Comparison of ENCODE assay signal across 23 cellular contexts in the genomic region with DNA sequence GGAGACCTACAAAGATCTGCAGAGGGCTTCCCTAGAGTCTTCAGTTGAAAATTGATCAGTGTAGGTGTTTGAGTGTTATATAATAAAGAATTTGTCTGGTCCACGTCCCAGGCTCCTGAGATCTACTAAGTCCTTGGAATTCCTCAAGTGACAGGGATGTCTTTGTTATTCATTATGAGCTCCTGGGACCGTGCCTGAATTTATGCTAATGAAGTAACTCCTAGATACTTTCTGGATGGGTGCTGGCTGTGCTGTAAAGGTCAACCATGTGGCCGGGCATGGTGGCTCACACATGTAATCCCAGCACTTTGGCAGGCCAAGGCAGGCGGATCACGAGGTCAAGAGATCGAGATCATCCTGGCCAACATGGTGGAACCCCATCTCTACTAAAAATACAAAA. TPM values are rescaled to one million over a fixed set of nuclear protein-coding genes. Genes with fewer than 3 reads are reported as not detected.
DNase-seq lines count a peak whose midpoint lies in the region; ATAC-seq, FAIRE-seq and TF ChIP-seq lines count a peak whose summit lies in the region.
"Had no signal": no experiment of that assay in that cellular context is flagged by ENCODE, and none has a peak within 500 bp of the region (broad histone marks: within the 10 kb centered on the region; RNA-seq: fewer than 3 reads in every experiment).

No MANE protein-coding gene starts in this region.

- TF ChIP-seq CTCF in GM23338 (conservative IDR thresholded peaks at IDR 0.05; ENCODE audit: low read depth in 2 of 2) = no peak
- TF ChIP-seq CTCF in endodermal cell (conservative IDR thresholded peaks at IDR 0.05) = no peak
- TF ChIP-seq CTCF in neural progenitor cell (IDR thresholded peaks at IDR 0.05) = no peak

- H3F3A ChIP-seq in GM23338 (replicated peaks; ENCODE audit: low read depth) (no peaks in the 10 kb centered on the region), neural progenitor cell (ENCODE audit: low read depth) (no peaks in the 10 kb centered on the region)

- H3K27me3 Mint-ChIP-seq in GM23338 (ENCODE audit: insufficient read depth, low read depth, poor library complexity) (peaks cover 5% of the 10 kb centered on the region), endodermal cell (ENCODE audit: insufficient read depth) (no peaks in the 10 kb centered on the region), neural progenitor cell (ENCODE audit: insufficient read depth, low read depth) (no peaks in the 10 kb centered on the region)
- no peaks in the 10 kb centered on the region for H3K27me3 Mint-ChIP-seq in activated CD4-positive, alpha-beta memory T cell treated with anti-CD3 and anti-CD28 coated beads, Interleukin-2, amount 10 ng/mL, durations not matched to agents 7 days and 5 days
- H3K27me3 Mint-ChIP-seq: IgD-negative memory B cell had no signal

- H3K4me3 ChIP-seq in GM23338 (no peak overlapping the region), NT2/D1 (ENCODE audit: insufficient read length, low read depth) (no peak overlapping the region), endodermal cell (ENCODE audit: low read length) (no peak overlapping the region), neural progenitor cell (no peak overlapping the region)

- WGBS in endodermal cell (ENCODE audit: insufficient coverage in 1 of 2, insufficient read length in 1 of 2), 2 experiments = 61 to 75% methylated on average over 5 to 6 of the region's 6 CpGs

- CTCF ChIA-PET in activated CD4-positive, alpha-beta memory T cell treated with anti-CD3 and anti-CD28 coated beads, Interleukin-2, amount 10 ng/mL, durations not matched to agents 7 days and 5 days (lab: Charles Lee) = no interaction called here

- H2AFZ ChIP-seq in GM23338 = no peak overlapping the region
- H2AFZ ChIP-seq in neural progenitor cell (replicated peaks) = no peak overlapping the region

- H3K4me1 ChIP-seq in GM23338 (ENCODE audit: insufficient read depth) (peaks cover 5% of the 10 kb centered on the region; the same call in 1 of the 2 replicates), NT2/D1 (ENCODE audit: insufficient read depth, insufficient read length) (peaks cover 3% of the 10 kb centered on the region), endodermal cell (ENCODE audit: control insufficient read depth, insufficient read depth, low read length) (no peaks in the 10 kb centered on the region), neural progenitor cell (no peaks in the 10 kb centered on the region)

- no peak for FAIRE-seq in GM19239 (lab: Jason Lieb, UNC)
- FAIRE-seq: A204.1, D721Med, HTR-8/SVneo had no signal

- H3K27me3 ChIP-seq in GM23338 (ENCODE audit: insufficient read depth) = no peaks in the 10 kb centered on the region
- H3K27me3 ChIP-seq in NT2/D1 (ENCODE audit: insufficient read depth, insufficient read length) = no peaks in the 10 kb centered on the region
- no peaks in the 10 kb centered on the region for H3K27me3 ChIP-seq in endodermal cell (ENCODE audit: control insufficient read depth, insufficient read depth, low read length, poor library complexity, severe bottlenecking)
- no peaks in the 10 kb centered on the region for H3K27me3 ChIP-seq in neural progenitor cell

- POLR2A ChIA-PET in activated CD4-positive, alpha-beta memory T cell treated with anti-CD3 and anti-CD28 coated beads, Interleukin-2, amount 10 ng/mL, durations not matched to agents 7 days and 5 days (lab: Charles Lee) = no interaction called here

- H3K36me3 ChIP-seq in GM23338 (ENCODE audit: insufficient read depth) = peaks cover 46% of the 10 kb centered on the region
- H3K36me3 ChIP-seq in NT2/D1 (ENCODE audit: insufficient read depth, insufficient read length, low read length) = peaks cover 87% of the 10 kb centered on the region
- H3K36me3 ChIP-seq in endodermal cell (ENCODE audit: control insufficient read depth, insufficient read depth, low read length) = peaks cover 89% of the 10 kb centered on the region
- H3K36me3 ChIP-seq in neural progenitor cell = peaks cover 41% of the 10 kb centered on the region

- H3K4me2 ChIP-seq in GM23338 = peak overlapping the region; percentile 1; the same call in 1 of the 2 replicates
- H3K4me2 ChIP-seq in neural progenitor cell = no peak overlapping the region

- H3K27ac ChIP-seq in GM23338 (ENCODE audit: low read depth) (0 out of 2 replicates have a peak overlapping the region, but pooled peaks have one; percentile 27), endodermal cell (ENCODE audit: low read depth, low read length) (no peak overlapping the region), neural progenitor cell (no peak overlapping the region)
- H3K27ac ChIP-seq: C4-2B had no signal

- no peaks in the 10 kb centered on the region for H4K20me1 ChIP-seq in GM23338 (replicated peaks; ENCODE audit: insufficient read depth)
- no peaks in the 10 kb centered on the region for H4K20me1 ChIP-seq in neural progenitor cell (ENCODE audit: low read depth)

- H3K9me2 ChIP-seq in GM23338 (ENCODE audit: insufficient read depth) = no peaks in the 10 kb centered on the region

- DNase-seq in GM23338 (ENCODE audit: low spot score) (peak; percentile 69), NT2/D1 (ENCODE audit: low read depth, low spot score) (peak; percentile 1), endodermal cell (peak; percentile 57), neural progenitor cell (ENCODE audit: low spot score) (peak; percentile 1), GM19239 (ENCODE audit: insufficient read length, low spot score) (no peak)
- no peak for DNase-seq in activated CD4-positive, alpha-beta memory T cell treated with anti-CD3 and anti-CD28 coated beads, Interleukin-2, amount 10 ng/mL, durations not matched to agents 7 days and 5 days
- DNase-seq: DMS53; GF-D8; NCI-H1105; NCI-H146; NCI-H2029; NCI-H2227 treated with DMSO at 0.1 percent for 48 hours; NCI-H524; NCI-H774; NK-92 treated with Interleukin-12 subunit alpha and Interleukin-12 subunit beta, amount 100 ng/mL, for 24 hours; Right ventricle myocardium superior had no signal

- H3K36me3 Mint-ChIP-seq in GM23338 (ENCODE audit: low read depth) (peaks cover 68% of the 10 kb centered on the region), endodermal cell (ENCODE audit: low read depth) (peaks cover 70% of the 10 kb centered on the region), neural progenitor cell (peaks cover 39% of the 10 kb centered on the region)
- peaks cover 62% of the 10 kb centered on the region for H3K36me3 Mint-ChIP-seq in activated CD4-positive, alpha-beta memory T cell treated with anti-CD3 and anti-CD28 coated beads, Interleukin-2, amount 10 ng/mL, durations not matched to agents 7 days and 5 days (ENCODE audit: low read depth)

- peaks cover 16% of the 10 kb centered on the region for H3K4me1 Mint-ChIP-seq in GM23338
- no peaks in the 10 kb centered on the region for H3K4me1 Mint-ChIP-seq in endodermal cell
- H3K4me1 Mint-ChIP-seq in neural progenitor cell = no peaks in the 10 kb centered on the region
- H3K4me1 Mint-ChIP-seq in activated CD4-positive, alpha-beta memory T cell treated with anti-CD3 and anti-CD28 coated beads, Interleukin-2, amount 10 ng/mL, durations not matched to agents 7 days and 5 days = no peaks in the 10 kb centered on the region

- H3K4me3 Mint-ChIP-seq in GM23338 (no peak overlapping the region), endodermal cell (no peak overlapping the region), neural progenitor cell (no peak overlapping the region)
- H3K4me3 Mint-ChIP-seq in activated CD4-positive, alpha-beta memory T cell treated with anti-CD3 and anti-CD28 coated beads, Interleukin-2, amount 10 ng/mL, durations not matched to agents 7 days and 5 days = no peak overlapping the region
- H3K4me3 Mint-ChIP-seq: IgD-negative memory B cell had no signal

- H3K27ac Mint-ChIP-seq in GM23338 (peak overlapping the region; percentile 33), endodermal cell (peak overlapping the region; percentile 2), neural progenitor cell (no peak overlapping the region)
- no peak overlapping the region for H3K27ac Mint-ChIP-seq in activated CD4-positive, alpha-beta memory T cell treated with anti-CD3 and anti-CD28 coated beads, Interleukin-2, amount 10 ng/mL, durations not matched to agents 7 days and 5 days

- peak; percentile 81 for ATAC-seq in GM23338
- ATAC-seq in GM19324 (IDR thresholded peaks at IDR 0.05; ENCODE audit: low FRiP score, unreplicated experiment) = no peak
- ATAC-seq: HCT116 had no signal

- no peak overlapping the region for H3K9ac ChIP-seq in NT2/D1 (ENCODE audit: insufficient read length, low read depth)
- H3K9ac ChIP-seq in endodermal cell (ENCODE audit: extremely low read depth, low read length, poor library complexity, severe bottlenecking) = no peak overlapping the region
- no peak overlapping the region for H3K9ac ChIP-seq in neural progenitor cell

- H3K9me3 ChIP-seq in NT2/D1 (ENCODE audit: insufficient read depth, low read length) = no peaks in the 10 kb centered on the region
- H3K9me3 ChIP-seq in endodermal cell (ENCODE audit: control insufficient read depth, low read length) = peaks cover under 1% of the 10 kb centered on the region
- no peaks in the 10 kb centered on the region for H3K9me3 ChIP-seq in neural progenitor cell (ENCODE audit: low read depth)

- H3K9me3 Mint-ChIP-seq in GM23338 = no peaks in the 10 kb centered on the region
- no peaks in the 10 kb centered on the region for H3K9me3 Mint-ChIP-seq in endodermal cell
- no peaks in the 10 kb centered on the region for H3K9me3 Mint-ChIP-seq in neural progenitor cell
- no peaks in the 10 kb centered on the region for H3K9me3 Mint-ChIP-seq in activated CD4-positive, alpha-beta memory T cell treated with anti-CD3 and anti-CD28 coated beads, Interleukin-2, amount 10 ng/mL, durations not matched to agents 7 days and 5 days
- H3K9me3 Mint-ChIP-seq: IgD-negative memory B cell had no signal

- H3K79me2 ChIP-seq in GM23338 (replicated peaks; ENCODE audit: insufficient read depth) (no peaks in the 10 kb centered on the region), neural progenitor cell (ENCODE audit: low read depth) (no peaks in the 10 kb centered on the region)

TF ChIP-seq in GM23338, 12 proteins besides CTCF, POLR2A, EP300 and RAD21 (continues in another document):
- TF ChIP-seq, protein P1, sequence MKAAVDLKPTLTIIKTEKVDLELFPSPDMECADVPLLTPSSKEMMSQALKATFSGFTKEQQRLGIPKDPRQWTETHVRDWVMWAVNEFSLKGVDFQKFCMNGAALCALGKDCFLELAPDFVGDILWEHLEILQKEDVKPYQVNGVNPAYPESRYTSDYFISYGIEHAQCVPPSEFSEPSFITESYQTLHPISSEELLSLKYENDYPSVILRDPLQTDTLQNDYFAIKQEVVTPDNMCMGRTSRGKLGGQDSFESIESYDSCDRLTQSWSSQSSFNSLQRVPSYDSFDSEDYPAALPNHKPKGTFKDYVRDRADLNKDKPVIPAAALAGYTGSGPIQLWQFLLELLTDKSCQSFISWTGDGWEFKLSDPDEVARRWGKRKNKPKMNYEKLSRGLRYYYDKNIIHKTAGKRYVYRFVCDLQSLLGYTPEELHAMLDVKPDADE (IDR thresholded peaks at IDR 0.05) = no peak

RNA-seq across cellular contexts. Expression of a gene that starts 43.7 kb away (rescaled TPM):
- total RNA-seq in GM23338 (2014; rRNA removed; shearing (Covaris generic)) = 47.9 and 49.7 TPM in 2 replicates
- 73.0 and 85.5 TPM in 2 replicates for polyA plus RNA-seq in GM23338 (2016; fragmentation: Nextera tagmentation; extraction: Ambion mirVana)
- 100 to 1,000 TPM in 1 of 2 donors, 10 to 100 TPM in 1; 72.1 to 108 TPM for total RNA-seq in endodermal cell
- 69.1 TPM for polyA plus RNA-seq in endodermal cell (2013, experiment 1 of 2)
- 73.7 TPM for polyA plus RNA-seq in endodermal cell (2013, experiment 2 of 2)
- 104 and 167 TPM in 2 replicates for total RNA-seq in neural progenitor cell (ENCODE audit: low replicate concordance)
- 100 to 1,000 TPM; 138 to 140 TPM for total RNA-seq in activated CD4-positive, alpha-beta memory T cell treated with anti-CD3 and anti-CD28 coated beads, Interleukin-2, amount 10 ng/mL, durations not matched to agents 7 days and 5 days

Comparison
In these comparisons a context has a peak if more than half of its experiments do, and no peak if none do; other contexts are left out.
1. DNase-seq: peak in GM23338 (single experiment), NT2/D1 (single experiment), endodermal cell (single experiment) and neural progenitor cell (single experiment); none in GM19239 (single experiment) and activated CD4-positive, alpha-beta memory T cell treated with anti-CD3 and anti-CD28 coated beads, Interleukin-2, amount 10 ng/mL, durations not matched to agents 7 days and 5 days (single experiment).
2. H3K27ac Mint-ChIP-seq: peak in GM23338 (single experiment) and endodermal cell (single experiment); none in neural progenitor cell (single experiment) and activated CD4-positive, alpha-beta memory T cell treated with anti-CD3 and anti-CD28 coated beads, Interleukin-2, amount 10 ng/mL, durations not matched to agents 7 days and 5 days (single experiment).